30 cellular contexts compared by ENCODE assay signal in the genomic region with DNA sequence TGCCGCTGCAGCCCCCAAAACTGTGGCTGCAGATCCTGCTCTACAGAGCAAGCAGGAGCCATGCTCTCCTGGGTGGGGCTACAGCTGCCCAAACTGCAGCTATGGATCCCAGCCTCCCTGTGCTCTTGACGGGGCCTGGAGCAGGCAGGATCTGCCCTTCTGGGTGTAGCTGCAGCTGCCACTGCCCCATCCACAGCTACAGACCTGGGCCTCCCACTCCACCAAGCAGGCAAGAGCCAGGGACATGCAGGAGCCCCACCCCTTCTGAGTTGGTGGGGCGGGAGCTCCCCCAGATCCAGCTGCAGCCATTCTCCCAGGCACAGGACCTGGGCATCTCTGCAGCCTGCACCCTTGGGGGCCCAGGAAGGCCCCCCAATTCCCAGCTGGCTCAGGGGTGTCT.
"Had no signal": no experiment of that assay in that cellular context is flagged by ENCODE, and none has a peak within 500 bp of the region (broad histone marks: within the 10 kb centered on the region; RNA-seq: fewer than 3 reads in every experiment).

No MANE protein-coding gene starts in this region.

- DNase-seq: activated CD4-positive, alpha-beta memory T cell treated with anti-CD3 and anti-CD28 coated beads for 36 hours; activated CD4-positive, alpha-beta T cell treated with anti-CD3 and anti-CD28 coated beads for 36 hours; activated CD4-positive, alpha-beta T cell treated with anti-CD3 and anti-CD28 coated beads, Interleukin-2, amount 10 ng/mL, durations not matched to agents 24 days and 14 days; activated CD4-positive, CD25-positive, alpha-beta regulatory T cell; activated CD4-positive, CD25-positive, alpha-beta regulatory T cell treated with anti-CD3 and anti-CD28 coated beads, Interleukin-2, amount 50 U/mL, for 72 hours; activated CD8-positive, alpha-beta memory T cell treated with anti-CD3 and anti-CD28 coated beads, Interleukin-2, amount 10 ng/mL, durations not matched to agents 7 days and 5 days; activated CD8-positive, alpha-beta memory T cell treated with anti-CD3 and anti-CD28 coated beads, Interleukin-2, amount 50 U/mL, for 4 hours; activated CD8-positive, alpha-beta T cell treated with anti-CD3 and anti-CD28 coated beads, Interleukin-2, amount 10 ng/mL, durations not matched to agents 7 days and 5 days; activated effector memory CD4-positive, alpha-beta T cell treated with anti-CD3 and anti-CD28 coated beads, Interleukin-2, amount 50 U/mL, for 16 hours; activated naive CD4-positive, alpha-beta T cell treated with anti-CD3 and anti-CD28 coated beads for 36 hours; activated naive CD8-positive, alpha-beta T cell treated with anti-CD3 and anti-CD28 coated beads for 36 hours; activated naive CD8-positive, alpha-beta T cell treated with anti-CD3 and anti-CD28 coated beads, Interleukin-2, amount 50 U/mL, for 24 hours; activated T-cell treated with anti-CD3 and anti-CD28 coated beads, Interleukin-2, amount 50 U/mL, for 1 hour; activated T-cell treated with anti-CD3 and anti-CD28 coated beads, Interleukin-2, amount 50 U/mL, for 48 hours; adrenal gland; amygdala; central memory CD4-positive, alpha-beta T cell; cerebellar nuclear complex; colonic mucosa; dermis blood vessel endothelial cell; effector CD4-positive, alpha-beta T cell; effector memory CD8-positive, alpha-beta T cell; erythroblast; foreskin keratinocyte; gastrocnemius medialis; T-helper 2 cell had no signal

- H3K36me3 ChIP-seq: adrenal gland, ascending aorta, breast epithelium, cardiac muscle cell, colonic mucosa, esophagus muscularis mucosa, gastrocnemius medialis had no signal

- H3K27me3 ChIP-seq: adrenal gland, ascending aorta, breast epithelium, cardiac muscle cell, colonic mucosa, esophagus muscularis mucosa, foreskin keratinocyte, gastrocnemius medialis had no signal

- H3K27ac ChIP-seq: adrenal gland, ascending aorta, breast epithelium, cardiac muscle cell, colonic mucosa, esophagus muscularis mucosa, foreskin keratinocyte, gastrocnemius medialis had no signal

- H3K4me3 ChIP-seq: adrenal gland, ascending aorta, breast epithelium, cardiac muscle cell, colonic mucosa, esophagus muscularis mucosa, gastrocnemius medialis had no signal

- ATAC-seq: activated CD4-positive, alpha-beta T cell treated with anti-CD3 and anti-CD28 coated beads for 36 hours; activated CD8-positive, alpha-beta memory T cell treated with anti-CD3 and anti-CD28 coated beads, Interleukin-2, amount 10 ng/mL, durations not matched to agents 7 days and 5 days; activated CD8-positive, alpha-beta T cell treated with anti-CD3 and anti-CD28 coated beads, Interleukin-2, amount 10 ng/mL, durations not matched to agents 7 days and 5 days; activated naive CD8-positive, alpha-beta T cell treated with anti-CD3 and anti-CD28 coated beads, Interleukin-2, amount 50 U/mL, for 24 hours; effector memory CD8-positive, alpha-beta T cell; foreskin keratinocyte; gastrocnemius medialis had no signal

- H3K4me1 ChIP-seq: adrenal gland, ascending aorta, breast epithelium, colonic mucosa, esophagus muscularis mucosa, foreskin keratinocyte, gastrocnemius medialis had no signal

- H3K9me3 ChIP-seq: adrenal gland, ascending aorta, breast epithelium, colonic mucosa, esophagus muscularis mucosa, gastrocnemius medialis had no signal
